33 cellular contexts compared by ENCODE assay signal in genomic region chr1:80836505-80836904, GRCh38.
"Had no signal": no experiment of that assay in that cellular context is flagged by ENCODE, and none has a peak within 500 bp of the region (broad histone marks: within the 10 kb centered on the region; RNA-seq: fewer than 3 reads in every experiment).

No MANE protein-coding gene starts in this region.

- H3K9ac ChIP-seq: KMS-11 had no signal

- H3K9me3 ChIP-seq: MG63 had no signal

- H3K27me3 ChIP-seq: MG63 had no signal

- DNase-seq: Karpas-422, Kasumi-1, MG63, MM.1S, MV-4-11, NCI-H1048, NCI-H1092, NCI-H1092 treated with DMSO at 0.1 percent for 48 hours, NCI-H1105, NCI-H1105 treated with DMSO at 0.1 percent for 48 hours, NCI-H1417, NCI-H1417 treated with DMSO at 0.1 percent for 48 hours, NCI-H1436, NCI-H1436 treated with DMSO at 0.1 percent for 48 hours, NCI-H146, NCI-H1694, NCI-H1694 treated with DMSO at 0.1 percent for 48 hours, NCI-H187, NCI-H187 treated with DMSO at 0.1 percent for 48 hours, NCI-H2029, NCI-H2029 treated with DMSO at 0.1 percent for 48 hours, NCI-H2081, NCI-H2081 treated with DMSO at 0.1 percent for 48 hours, NCI-H2107, NCI-H2171, NCI-H2227 treated with DMSO at 0.1 percent for 48 hours, NCI-H226, NCI-H345, NCI-H446, NCI-H446 treated with DMSO at 0.1 percent for 48 hours, NCI-H510A, NCI-H510A treated with DMSO at 0.1 percent for 48 hours had no signal

- H3K4me3 ChIP-seq: MG63 had no signal

- H3K36me3 ChIP-seq: MG63 had no signal

- H3K27ac ChIP-seq: KMS-11 had no signal

- H3K4me2 ChIP-seq: KMS-11 had no signal
